In the genomic region with DNA sequence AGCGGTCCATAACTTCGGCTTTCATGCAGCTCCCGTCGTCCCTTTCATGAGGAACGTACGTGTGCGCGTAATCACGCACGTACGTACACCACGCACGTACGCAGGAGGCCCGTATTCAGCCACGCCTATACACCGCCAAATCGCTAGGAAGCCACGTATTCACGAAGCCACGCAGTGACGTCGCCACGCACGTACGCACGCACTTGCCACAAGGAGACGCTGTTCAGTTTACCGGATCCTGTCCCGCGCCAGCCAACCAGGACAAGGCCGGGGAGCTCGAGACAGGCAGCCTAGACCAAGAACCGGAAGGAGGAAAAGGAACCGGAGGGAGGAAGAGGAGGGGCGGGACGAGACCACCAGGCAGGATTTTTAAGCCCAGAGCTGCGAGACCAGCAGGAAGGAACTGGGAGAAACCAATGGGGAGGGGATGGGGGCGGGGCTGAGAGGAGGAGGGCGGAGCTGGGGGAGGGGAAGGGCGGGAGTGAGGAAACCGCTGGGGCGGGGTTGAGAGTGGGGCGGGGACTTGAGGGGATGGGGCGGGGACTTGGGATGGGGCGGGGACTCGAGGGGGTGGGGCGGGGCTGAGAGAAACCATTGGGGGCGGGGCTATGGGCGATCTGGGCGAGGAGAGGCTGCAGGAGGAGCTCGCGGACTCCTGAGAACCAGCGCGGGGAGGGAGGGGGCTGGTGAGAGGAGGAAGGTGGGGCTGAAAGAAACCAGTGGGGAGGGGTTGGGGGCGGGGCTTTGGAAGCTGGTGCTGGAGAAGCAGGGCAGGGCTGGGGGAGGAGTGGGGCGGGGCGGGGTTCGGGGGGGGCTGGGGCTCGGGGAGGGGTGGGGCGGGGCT, we compare ENCODE assay signal across 8 cellular contexts. TPM values are rescaled to one million over a fixed set of nuclear protein-coding genes. Genes with fewer than 3 reads are reported as not detected.
DNase-seq lines count a peak whose midpoint lies in the region; ATAC-seq, FAIRE-seq and TF ChIP-seq lines count a peak whose summit lies in the region.

Gene EOLA2, minus strand, starts transcription at position 65 of the 844 bp plus-strand sequence. CDS start 4,617 bp downstream, outside the sequence.

- peak within 1 kb of the TSS; percentile 56 for H3K14ac ChIP-seq in neuronal stem cell (ENCODE audit: low read length)

- H3K27me3 Mint-ChIP-seq in activated naive CD4-positive, alpha-beta T cell treated with anti-CD3 and anti-CD28 coated beads, Interleukin-2, amount 10 ng/mL, durations not matched to agents 7 days and 5 days: no peaks in the 10 kb centered on the region

- H4K91ac ChIP-seq in neuronal stem cell (ENCODE audit: low read depth, low read length, poor library complexity): no peak within 1 kb of the TSS

- peaks cover 6% of the 10 kb centered on the region for H3K36me3 Mint-ChIP-seq in activated naive CD4-positive, alpha-beta T cell treated with anti-CD3 and anti-CD28 coated beads, Interleukin-2, amount 10 ng/mL, durations not matched to agents 7 days and 5 days

- H2BK5ac ChIP-seq in neuronal stem cell (ENCODE audit: low read length): no peak within 1 kb of the TSS

- H2AK5ac ChIP-seq in neuronal stem cell (ENCODE audit: low read depth, low read length): no peak within 1 kb of the TSS

- peak within 1 kb of the TSS; percentile 99 for H3K27ac Mint-ChIP-seq in activated naive CD4-positive, alpha-beta T cell treated with anti-CD3 and anti-CD28 coated beads, Interleukin-2, amount 10 ng/mL, durations not matched to agents 7 days and 5 days

- H3K27me3 ChIP-seq in neuronal stem cell (ENCODE audit: control insufficient read depth in 3 of 3, insufficient read depth in 3 of 3, low read depth in 1 of 3, low read length in 3 of 3): no peaks in the 10 kb centered on the region

- H3K27ac ChIP-seq in SK-N-MC: peak within 1 kb of the TSS; percentile 93
- peak within 1 kb of the TSS; percentile 90 for H3K27ac ChIP-seq in neuronal stem cell (replicated peaks; ENCODE audit: low read length)

- H3K36me3 ChIP-seq in SK-N-MC (ENCODE audit: insufficient read depth, low read length) (no peaks in the 10 kb centered on the region), neuronal stem cell (replicated peaks in 1 of 2; ENCODE audit: control insufficient read depth in 2 of 2, insufficient read depth in 2 of 2, low read length in 2 of 2) (no peaks in the 10 kb centered on the region)

- peak within 1 kb of the TSS; percentile 86 for H3K4me3 Mint-ChIP-seq in activated naive CD4-positive, alpha-beta T cell treated with anti-CD3 and anti-CD28 coated beads, Interleukin-2, amount 10 ng/mL, durations not matched to agents 7 days and 5 days

- peaks cover 7% of the 10 kb centered on the region for H3K4me1 Mint-ChIP-seq in activated naive CD4-positive, alpha-beta T cell treated with anti-CD3 and anti-CD28 coated beads, Interleukin-2, amount 10 ng/mL, durations not matched to agents 7 days and 5 days

- H2BK120ac ChIP-seq in neuronal stem cell (ENCODE audit: low read depth, low read length): no peak within 1 kb of the TSS

- peak; percentile 50 for TF ChIP-seq POLR2A in NB4 (IDR thresholded peaks at IDR 0.05; ENCODE audit: extremely low read depth, insufficient read length)

- H3K4me3 ChIP-seq in NB4 (ENCODE audit: low read depth, low read length) (peak within 1 kb of the TSS; percentile 76), SK-N-MC (peak within 1 kb of the TSS; percentile 79), neuronal stem cell (ENCODE audit: low read length in 2 of 2) (peak within 1 kb of the TSS; percentile 81 to 96)

- peak within 1 kb of the TSS; percentile 80 for H3K4me2 ChIP-seq in neuronal stem cell (ENCODE audit: insufficient read depth, low read length, poor library complexity, severe bottlenecking)

- peaks cover 0 to 3% of the 10 kb centered on the region in 2 donors for H3K4me1 ChIP-seq in neuronal stem cell (ENCODE audit: control insufficient read depth in 2 of 2, insufficient read depth in 1 of 2, low read depth in 1 of 2, low read length in 2 of 2)

- no peaks in the 10 kb centered on the region for H3K9me3 Mint-ChIP-seq in activated naive CD4-positive, alpha-beta T cell treated with anti-CD3 and anti-CD28 coated beads, Interleukin-2, amount 10 ng/mL, durations not matched to agents 7 days and 5 days

- H2BK15ac ChIP-seq in neuronal stem cell (ENCODE audit: low read length): no peak within 1 kb of the TSS

- WGBS in neuronal stem cell (ENCODE audit: extremely low coverage in 2 of 2, insufficient read length in 2 of 2, insufficient replicate concordance in 1 of 2), 2 donors: no CpG with 5 or more reads among the region's 61 CpGs

- H2BK12ac ChIP-seq in neuronal stem cell (ENCODE audit: low read length): no peak within 1 kb of the TSS

- CTCF ChIA-PET in activated naive CD4-positive, alpha-beta T cell treated with anti-CD3 and anti-CD28 coated beads, Interleukin-2, amount 10 ng/mL, durations not matched to agents 7 days and 5 days (lab: Charles Lee): interaction anchor here (1.0 kb wide), 1 partner anchor 416 kb away, joined by 4 read pairs; no protein-coding TSS in a partner anchor

- TF ChIP-seq CTCF in NB4 (IDR thresholded peaks at IDR 0.05; ENCODE audit: low read depth, low read length) (no peak), subcutaneous adipose tissue (IDR thresholded peaks at IDR 0.05; ENCODE audit: low read depth) (no peak)

- H3K9me3 ChIP-seq in SK-N-MC (ENCODE audit: low read depth, low read length) (no peaks in the 10 kb centered on the region), neuronal stem cell (replicated peaks in 1 of 2; ENCODE audit: control insufficient read depth in 2 of 2, insufficient read depth in 1 of 2, low read depth in 1 of 2, low read length in 2 of 2) (no peaks in the 10 kb centered on the region)

- DNase-seq in GM04504 (ENCODE audit: low read depth) (peak; percentile 93), NB4 (ENCODE audit: low read depth) (peak; percentile 97), SK-N-MC (ENCODE audit: low read depth, low spot score) (peak; percentile 90), frontal cortex (ENCODE audit: low spot score in 2 of 2) (peak; percentile 52 to 70), neuronal stem cell (ENCODE audit: low spot score) (peak; percentile 92)
- peak; percentile 94 for DNase-seq in activated naive CD4-positive, alpha-beta T cell treated with anti-CD3 and anti-CD28 coated beads, Interleukin-2, amount 10 ng/mL, durations not matched to agents 7 days and 5 days

- H2AFZ ChIP-seq in neuronal stem cell (ENCODE audit: low read length): peak within 1 kb of the TSS; percentile 80

- peak within 1 kb of the TSS; percentile 89 for H3K18ac ChIP-seq in neuronal stem cell (ENCODE audit: low read length)

- no peak within 1 kb of the TSS for H4K8ac ChIP-seq in neuronal stem cell (ENCODE audit: low read depth, low read length)

- no peak within 1 kb of the TSS for H3K4ac ChIP-seq in neuronal stem cell (ENCODE audit: low read length)

- H3K9ac ChIP-seq in SK-N-MC (ENCODE audit: insufficient read length) (peak within 1 kb of the TSS; percentile 87), neuronal stem cell (ENCODE audit: low read depth, low read length, poor library complexity) (peak within 1 kb of the TSS; percentile 95)

- no peaks in the 10 kb centered on the region for H3K79me1 ChIP-seq in neuronal stem cell (ENCODE audit: low read depth, low read length)

- FAIRE-seq in frontal cortex (lab: Jason Lieb, UNC): no peak

- ATAC-seq in HG02571 (IDR thresholded peaks at IDR 0.05; ENCODE audit: unreplicated experiment): peak; percentile 65

- no peak within 1 kb of the TSS for H3K23ac ChIP-seq in neuronal stem cell (ENCODE audit: low read depth, low read length, poor library complexity)

RNA-seq across cellular contexts. Expression of gene EOLA2, which starts in this region (rescaled TPM):
- 13.5 TPM for total RNA-seq in frontal cortex
- polyA plus RNA-seq in neuronal stem cell (2013, experiment 1 of 2): 22.5 TPM
- 22.5 TPM for polyA plus RNA-seq in neuronal stem cell (2013, experiment 2 of 2)
- 10 to 100 TPM; 11.7 to 35.8 (median 15.9) TPM for total RNA-seq in subcutaneous adipose tissue

Comparison
In these comparisons a context has a peak if more than half of its experiments do, and no peak if none do; other contexts are left out.
1. Peak in every context shown above with its lines: DNase-seq, ATAC-seq, H3K4me3 ChIP-seq and H3K27ac ChIP-seq.